Comparison of ENCODE assay signal across 13 cellular contexts in genomic region chr7:70997275-70997674, GRCh38.
DNase-seq lines count a peak whose midpoint lies in the region; ATAC-seq and TF ChIP-seq lines count a peak whose summit lies in the region.
"Had no signal": no experiment of that assay in that cellular context is flagged by ENCODE, and none has a peak within 500 bp of the region (broad histone marks: within the 10 kb centered on the region; RNA-seq: fewer than 3 reads in every experiment).

No MANE protein-coding gene starts in this region.

- H3K27ac ChIP-seq in hepatocyte, result peak overlapping the region; percentile 6

- H3K27me3 ChIP-seq in adipocyte (replicated peaks; ENCODE audit: control insufficient read depth, insufficient read depth, low read length) (no peaks in the 10 kb centered on the region), hepatocyte (no peaks in the 10 kb centered on the region)

- H3K4me3 Mint-ChIP-seq in osteocyte (ENCODE audit: unreplicated experiment), result no peak overlapping the region
- no peak overlapping the region for H3K4me3 Mint-ChIP-seq in activated T-helper 17 cell treated with anti-CD3 and anti-CD28 coated beads, Interleukin-2, amount 50 U/mL, for 72 hours
- H3K4me3 Mint-ChIP-seq: CD8-positive, alpha-beta memory T cell; HFFc6 had no signal

- WGBS in hepatocyte (ENCODE audit: low lambda C conversion rate, missing lambda C conversion rate), result 48% methylated on average over 1 of the region's 1 CpG

- no peak overlapping the region for H3K9ac ChIP-seq in adipocyte (ENCODE audit: low read length)

- no peak for ATAC-seq in HG02981 (IDR thresholded peaks at IDR 0.05; ENCODE audit: unreplicated experiment)
- ATAC-seq in activated T-helper 17 cell treated with anti-CD3 and anti-CD28 coated beads, Interleukin-2, amount 50 U/mL, for 72 hours (replicated peaks), result no peak

- peak overlapping the region; percentile 1 for H3K4me2 ChIP-seq in hepatocyte

- H3K36me3 Mint-ChIP-seq in osteocyte (ENCODE audit: unreplicated experiment), result no peaks in the 10 kb centered on the region
- no peaks in the 10 kb centered on the region for H3K36me3 Mint-ChIP-seq in activated T-helper 17 cell treated with anti-CD3 and anti-CD28 coated beads, Interleukin-2, amount 50 U/mL, for 72 hours (ENCODE audit: low read depth)
- H3K36me3 Mint-ChIP-seq: CD8-positive, alpha-beta memory T cell had no signal

- H3K9me3 Mint-ChIP-seq in osteocyte (ENCODE audit: unreplicated experiment), result peaks cover 57% of the 10 kb centered on the region
- peaks cover 4% of the 10 kb centered on the region for H3K9me3 Mint-ChIP-seq in activated T-helper 17 cell treated with anti-CD3 and anti-CD28 coated beads, Interleukin-2, amount 50 U/mL, for 72 hours

- H3K27ac Mint-ChIP-seq in osteocyte (ENCODE audit: unreplicated experiment), result no peak overlapping the region
- H3K27ac Mint-ChIP-seq in activated T-helper 17 cell treated with anti-CD3 and anti-CD28 coated beads, Interleukin-2, amount 50 U/mL, for 72 hours, result no peak overlapping the region
- H3K27ac Mint-ChIP-seq: CD8-positive, alpha-beta memory T cell; HFFc6 had no signal

- no peaks in the 10 kb centered on the region for H4K20me1 ChIP-seq in hepatocyte (ENCODE audit: insufficient read depth, poor library complexity, severe bottlenecking)

- TF ChIP-seq CTCF in AG10803 (conservative IDR thresholded peaks at IDR 0.05; ENCODE audit: low read length) (no peak), hepatocyte (IDR thresholded peaks at IDR 0.05; ENCODE audit: poor library complexity) (no peak), osteocyte (IDR thresholded peaks at IDR 0.05) (no peak)

- H3K9me2 ChIP-seq in hepatocyte (replicated peaks; ENCODE audit: insufficient read depth), result no peaks in the 10 kb centered on the region

- H2AFZ ChIP-seq in hepatocyte, result no peak overlapping the region

- H3K4me1 ChIP-seq in adipocyte (ENCODE audit: control insufficient read depth, insufficient read depth, low read length) (peaks cover 5% of the 10 kb centered on the region), hepatocyte (ENCODE audit: insufficient read depth) (no peaks in the 10 kb centered on the region)
- H3K4me1 ChIP-seq: Caco-2 had no signal

- no peaks in the 10 kb centered on the region for H3K79me2 ChIP-seq in hepatocyte

- H3K4me1 Mint-ChIP-seq in osteocyte (ENCODE audit: unreplicated experiment), result no peaks in the 10 kb centered on the region
- H3K4me1 Mint-ChIP-seq in activated T-helper 17 cell treated with anti-CD3 and anti-CD28 coated beads, Interleukin-2, amount 50 U/mL, for 72 hours, result no peaks in the 10 kb centered on the region
- H3K4me1 Mint-ChIP-seq: CD8-positive, alpha-beta memory T cell had no signal

- H3K27me3 Mint-ChIP-seq in osteocyte (ENCODE audit: unreplicated experiment), result no peaks in the 10 kb centered on the region
- H3K27me3 Mint-ChIP-seq in activated T-helper 17 cell treated with anti-CD3 and anti-CD28 coated beads, Interleukin-2, amount 50 U/mL, for 72 hours, result peaks cover 3% of the 10 kb centered on the region
- H3K27me3 Mint-ChIP-seq: CD8-positive, alpha-beta memory T cell had no signal

- H3K9me3 ChIP-seq in adipocyte (ENCODE audit: control insufficient read depth, low read length), result no peaks in the 10 kb centered on the region
- H3K9me3 ChIP-seq in hepatocyte (ENCODE audit: low read depth), result no peaks in the 10 kb centered on the region
- H3K9me3 ChIP-seq: Caco-2 had no signal

- DNase-seq in AG10803 (ENCODE audit: low read depth), result peak; percentile 1
- DNase-seq in adipocyte (ENCODE audit: low read depth), result peak; percentile 5
- no peak for DNase-seq in hepatocyte (ENCODE audit: low spot score)
- peak; percentile 10 for DNase-seq in osteocyte (ENCODE audit: extremely low spot score, unreplicated experiment)
- DNase-seq in activated CD4-positive, alpha-beta T cell treated with anti-CD3 and anti-CD28 coated beads, Interleukin-2, amount 50 U/mL, for 1 hour, result no peak
- DNase-seq: Caco-2; CD8-positive, alpha-beta memory T cell; DMS53; GF-D8; HCEC 1CT; HFFc6 had no signal

- no peak overlapping the region for H3K4me3 ChIP-seq in AG10803 (ENCODE audit: low read length)
- peak overlapping the region; percentile 47 for H3K4me3 ChIP-seq in adipocyte (ENCODE audit: low read length)
- no peak overlapping the region for H3K4me3 ChIP-seq in hepatocyte

- H3K36me3 ChIP-seq in adipocyte (ENCODE audit: control insufficient read depth, insufficient read depth, low read length, severe bottlenecking), result no peaks in the 10 kb centered on the region
- H3K36me3 ChIP-seq in hepatocyte (replicated peaks; ENCODE audit: insufficient read depth, low read depth), result no peaks in the 10 kb centered on the region

Comparison
In these comparisons a context has a peak if more than half of its experiments do, and no peak if none do; other contexts are left out.
1. DNase-seq: peak in AG10803 (single experiment), adipocyte (single experiment) and osteocyte (single experiment); none in hepatocyte (single experiment) and activated CD4-positive, alpha-beta T cell treated with anti-CD3 and anti-CD28 coated beads, Interleukin-2, amount 50 U/mL, for 1 hour (single experiment).